Comparison of ENCODE assay signal across 20 cellular contexts in genomic region chr2:30288576-30288975, GRCh38. TPM values are rescaled to one million over a fixed set of nuclear protein-coding genes. Genes with fewer than 3 reads are reported as not detected.
DNase-seq lines count a peak whose midpoint lies in the region; ATAC-seq, FAIRE-seq and TF ChIP-seq lines count a peak whose summit lies in the region.
"Had no signal": no experiment of that assay in that cellular context is flagged by ENCODE, and none has a peak within 500 bp of the region (broad histone marks: within the 10 kb centered on the region; RNA-seq: fewer than 3 reads in every experiment).

No MANE protein-coding gene starts in this region.

- CTCF ChIA-PET in A549 (lab: Yijun Ruan, JAX), result interaction anchor here (0.6 to 2.3 kb wide), 7 partner anchors 10 to 1045 kb away, joined by 3 to 8 read pairs (median 3); no protein-coding TSS in a partner anchor
- CTCF ChIA-PET in WTC11 (lab: Charles Lee), result interaction anchor here (0.8 to 1.8 kb wide), 4 partner anchors 34 to 397 kb away, joined by 3 to 13 read pairs (median 4); no protein-coding TSS in a partner anchor
- CTCF ChIA-PET in GM10248 (lab: Yijun Ruan, JAX), result interaction anchor here (1.2 to 2.5 kb wide), 4 partner anchors 18 to 124 kb away, joined by 3 to 7 read pairs (median 3); no protein-coding TSS in a partner anchor

- H3K9me3 ChIP-seq in A549, result no peaks in the 10 kb centered on the region
- H3K9me3 ChIP-seq: transverse colon had no signal

- no peak for DNase-seq in A549 (ENCODE audit: low read depth in 1 of 2, low spot score in 1 of 2)
- DNase-seq in GM04504 (ENCODE audit: low read depth), result peak; percentile 53
- no peak for DNase-seq in WTC11 (ENCODE audit: low spot score)
- no peak for DNase-seq in immature natural killer cell
- no peak for DNase-seq in GM10248 (ENCODE audit: extremely low spot score)
- no peak for DNase-seq in T1000 (lab: John Stamatoyannopoulos, UW)
- DNase-seq: activated CD4-positive, CD25-positive, alpha-beta regulatory T cell; amygdala; DND-41; HCEC 1CT; NCI-H2081 treated with DMSO at 0.1 percent for 48 hours; NCI-H510A treated with DMSO at 0.1 percent for 48 hours; SHP77; T-helper 17 cell; transverse colon had no signal

- peaks cover 4% of the 10 kb centered on the region; the same call in 1 of the 2 replicates for H3K9me3 Mint-ChIP-seq in WTC11
- H3K9me3 Mint-ChIP-seq in immature natural killer cell, result no peaks in the 10 kb centered on the region
- H3K9me3 Mint-ChIP-seq: activated T-helper 2 cell treated with anti-CD3 and anti-CD28 coated beads, Interferon-gamma antibody, Interleukin-2, Interleukin-4, amounts not matched to agents 10 μg/mL and 5 μg/mL and 100 μg/mL, durations not matched to agents 14 hours and 24 hours and 36 hours had no signal

- ATAC-seq in A549, result no peak
- ATAC-seq in WTC11, result peak; percentile 46
- ATAC-seq in GM18498 (IDR thresholded peaks at IDR 0.05; ENCODE audit: unreplicated experiment), result no peak
- no peak for ATAC-seq in HG03039 (IDR thresholded peaks at IDR 0.05; ENCODE audit: unreplicated experiment)
- ATAC-seq: K562, T-helper 17 cell had no signal

- H3K4me3 Mint-ChIP-seq in WTC11 (no peak overlapping the region; the same call in 1 of the 2 replicates), immature natural killer cell (peak overlapping the region; percentile 42 to 75 (median 59))

- 0 out of 3 replicates have a peak overlapping the region, but pooled peaks have one; percentile 2 for H3K4me2 ChIP-seq in A549

- TF ChIP-seq POLR2A in A549 (IDR thresholded peaks at IDR 0.05; ENCODE audit: low read length), result no peak

- 23% methylated on average over 1 of the region's 1 CpG for WGBS in A549 (ENCODE audit: missing lambda C conversion rate)

- POLR2A ChIA-PET in A549 (lab: Yijun Ruan, JAX), result interaction anchor here (1.0 kb wide), 1 partner anchor 56 kb away, joined by 4 read pairs; no protein-coding TSS in a partner anchor
- POLR2A ChIA-PET in WTC11 (lab: Charles Lee), result no interaction called here
- POLR2A ChIA-PET in GM10248 (lab: Yijun Ruan, JAX), result interaction anchor here (1.0 kb wide), 1 partner anchor 35 kb away, joined by 3 read pairs; no protein-coding TSS in a partner anchor

- no peak for TF ChIP-seq RAD21 in A549 (conservative IDR thresholded peaks at IDR 0.05 in 1 of 2, IDR thresholded peaks at IDR 0.05 in 1 of 2)

- no peak overlapping the region for H3K4me3 ChIP-seq in A549
- H3K4me3 ChIP-seq: K562, transverse colon had no signal

- H3K27me3 Mint-ChIP-seq in WTC11 (ENCODE audit: low read depth), result no peaks in the 10 kb centered on the region; the same call in 1 of the 2 replicates
- peaks cover 0 to 3% (median 0%) of the 10 kb centered on the region in 3 donors for H3K27me3 Mint-ChIP-seq in immature natural killer cell (ENCODE audit: low read depth in 3 of 3)
- H3K27me3 Mint-ChIP-seq: T-helper 17 cell had no signal

- H3K36me3 Mint-ChIP-seq in WTC11 (no peaks in the 10 kb centered on the region), immature natural killer cell (no peaks in the 10 kb centered on the region)

- H3K4me1 ChIP-seq in A549, result peaks cover 33% of the 10 kb centered on the region

- TF ChIP-seq CTCF in A549 (IDR thresholded peaks at IDR 0.05) (no peak), WTC11 (IDR thresholded peaks at IDR 0.05) (no peak), GM10248 (IDR thresholded peaks at IDR 0.05; ENCODE audit: control extremely low read depth, extremely low read depth, low read depth, missing control alignments) (no peak)

- peaks cover 64% of the 10 kb centered on the region for H3K4me1 Mint-ChIP-seq in WTC11
- peaks cover 34 to 44% of the 10 kb centered on the region in 2 donors for H3K4me1 Mint-ChIP-seq in immature natural killer cell

- no peak for TF ChIP-seq EP300 in A549 (IDR thresholded peaks at IDR 0.05)

- no peak for FAIRE-seq in A549 (lab: Jason Lieb, UNC)
- FAIRE-seq: K562, keratinocyte had no signal

- H3K27ac Mint-ChIP-seq in WTC11 (peak overlapping the region; percentile 78), immature natural killer cell (peak overlapping the region; percentile 18 to 80 (median 58))
- H3K27ac Mint-ChIP-seq: activated T-helper 2 cell treated with anti-CD3 and anti-CD28 coated beads, Interferon-gamma antibody, Interleukin-2, Interleukin-4, amounts not matched to agents 10 μg/mL and 5 μg/mL and 100 μg/mL, durations not matched to agents 14 hours and 24 hours and 36 hours; T-helper 17 cell had no signal

- H3K27ac ChIP-seq in A549, result peak overlapping the region; percentile 30 to 69; a peak in 5 of 6 replicates

TF ChIP-seq in A549, 52 proteins besides CTCF, POLR2A, EP300 and RAD21:
- no peak for TF ChIP-seq HOXB5 (CRISPR knock-in tag; IDR thresholded peaks at IDR 0.05)
- TF ChIP-seq NR3C1 (IDR thresholded peaks at IDR 0.05), result no peak
- TF ChIP-seq TFCP2L1 (CRISPR knock-in tag; IDR thresholded peaks at IDR 0.05), result no peak
- no peak for TF ChIP-seq NFE2L2 (conservative IDR thresholded peaks at IDR 0.05; ENCODE audit: low read length)
- TF ChIP-seq MAFK (IDR thresholded peaks at IDR 0.05; ENCODE audit: partially characterized antibody), result no peak
- TF ChIP-seq PBX3 (IDR thresholded peaks at IDR 0.05), result no peak
- TF ChIP-seq HEYL (CRISPR knock-in tag; IDR thresholded peaks at IDR 0.05), result no peak
- TF ChIP-seq POLR2AphosphoS2 (conservative IDR thresholded peaks at IDR 0.05; ENCODE audit: low read length), result no peak
- no peak for TF ChIP-seq CEBPB (IDR thresholded peaks at IDR 0.05)
- no peak for TF ChIP-seq ZSCAN20 (CRISPR knock-in tag; IDR thresholded peaks at IDR 0.05)
- TF ChIP-seq JUNB (IDR thresholded peaks at IDR 0.05), result no peak

TF ChIP-seq in WTC11, 78 proteins besides CTCF, POLR2A, EP300 and RAD21:
- TF ChIP-seq TCF7 (CRISPR knock-in tag; IDR thresholded peaks at IDR 0.05; ENCODE audit: low read depth), result no peak
- TF ChIP-seq ZNF423 (CRISPR knock-in tag; IDR thresholded peaks at IDR 0.05), result no peak
- no peak for TF ChIP-seq OVOL2 (CRISPR knock-in tag; IDR thresholded peaks at IDR 0.05; ENCODE audit: borderline replicate concordance)
- no peak for TF ChIP-seq SMAD4 (CRISPR knock-in tag; IDR thresholded peaks at IDR 0.05)
- TF ChIP-seq PREB (CRISPR knock-in tag; IDR thresholded peaks at IDR 0.05; ENCODE audit: borderline replicate concordance), result no peak
- TF ChIP-seq NR3C1 (CRISPR knock-in tag; conservative IDR thresholded peaks at IDR 0.05; ENCODE audit: low read depth), result no peak
- TF ChIP-seq NR1H2 (CRISPR knock-in tag; IDR thresholded peaks at IDR 0.05), result no peak
- no peak for TF ChIP-seq CDX4 (CRISPR knock-in tag; IDR thresholded peaks at IDR 0.05; ENCODE audit: borderline replicate concordance)
- TF ChIP-seq ZNF121 (CRISPR knock-in tag; IDR thresholded peaks at IDR 0.05), result no peak
- no peak for TF ChIP-seq CREB1 (CRISPR knock-in tag; IDR thresholded peaks at IDR 0.05)

RNA-seq across cellular contexts. Expression of gene LBH, which starts 57.2 kb away (rescaled TPM):
- 149 and 163 TPM in 2 replicates for polyA plus RNA-seq in A549 (2011; rRNA removed)
- polyA plus RNA-seq in A549 (2012; cell fraction: cytosol; rRNA removed), result 174 and 289 TPM in 2 replicates
- 195 and 198 TPM in 2 replicates for polyA plus RNA-seq in A549 (2012; cell fraction: nucleus; rRNA removed)
- 197 to 273 TPM (median 216 TPM) in 3 replicates for polyA plus RNA-seq in A549 (2017; fragmentation: RNase III; extraction: RNeasy Plus Mini Kit Qiagen cat#74134 plus additional on column Dnase treatment)
- 226 and 241 TPM in 2 replicates for polyA minus RNA-seq in A549 (2011; rRNA and poly(A)+ RNA removed)
- 30.8 to 47.3 TPM (median 34.7 TPM) in 3 replicates for total RNA-seq in WTC11 (2021)
- 100 to 1,000 TPM; 101 to 137 (median 129) TPM for polyA plus RNA-seq in immature natural killer cell
